Comparison of ENCODE assay signal across 15 cellular contexts in the genomic region with DNA sequence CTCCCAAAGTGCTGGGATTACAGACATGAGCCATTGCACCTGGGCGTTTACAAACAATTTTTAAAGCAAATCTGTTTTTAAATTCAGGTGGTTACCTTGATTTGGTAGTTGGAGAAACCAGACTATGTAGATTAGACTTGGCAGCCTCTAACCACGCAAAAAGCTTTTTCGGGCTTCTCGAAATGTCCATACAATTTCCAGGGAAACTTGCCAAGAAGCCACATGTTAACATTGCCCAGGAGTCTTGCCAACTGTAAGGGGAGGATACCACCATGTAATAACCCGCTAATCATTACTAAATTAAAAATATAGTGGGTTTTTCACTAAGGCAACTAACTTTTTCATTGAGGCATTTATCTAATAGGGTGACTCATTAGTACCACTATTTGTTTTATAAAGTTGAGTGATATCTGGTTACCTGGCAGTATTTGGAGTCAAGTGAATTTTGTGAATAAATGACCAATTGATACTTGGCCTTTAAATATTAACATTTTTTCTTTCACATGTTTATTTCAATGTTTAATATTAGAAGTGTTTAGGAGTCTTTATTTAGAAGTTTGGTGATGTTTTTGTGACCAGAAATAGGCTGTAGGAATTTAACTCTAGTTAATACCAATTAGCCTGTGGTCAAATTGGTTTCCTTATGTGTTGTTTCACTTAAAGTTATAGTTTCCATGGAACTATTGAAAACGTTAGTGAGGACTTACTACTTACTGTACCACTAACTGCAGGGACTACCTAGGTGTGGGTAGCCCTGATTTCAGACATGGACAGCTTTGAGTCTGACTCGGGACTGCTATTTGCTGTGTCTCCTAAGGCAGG.
DNase-seq lines count a peak whose midpoint lies in the region; ATAC-seq and TF ChIP-seq lines count a peak whose summit lies in the region.
"Had no signal": no experiment of that assay in that cellular context is flagged by ENCODE, and none has a peak within 500 bp of the region (broad histone marks: within the 10 kb centered on the region; RNA-seq: fewer than 3 reads in every experiment).

No MANE protein-coding gene starts in this region.

- peak; percentile 83 for ATAC-seq in GM19452 (IDR thresholded peaks at IDR 0.05; ENCODE audit: unreplicated experiment)
- peak; percentile 34 for ATAC-seq in PC-3

- WGBS in esophagus muscularis mucosa: 53% methylated on average over 7 of the region's 7 CpGs

- no TSS peak for BruUV-seq in PC-3 (replicated peaks; lab: Mats Ljungman, UMichigan)

- H3K9me3 ChIP-seq in PC-3 (ENCODE audit: low read length) (no peaks in the 10 kb centered on the region), esophagus muscularis mucosa (no peaks in the 10 kb centered on the region)
- H3K9me3 ChIP-seq: SJSA1 had no signal

- H3K79me2 ChIP-seq in PC-3 (ENCODE audit: low read length): peaks cover 68% of the 10 kb centered on the region

- H3K4me3 ChIP-seq in PC-3 (ENCODE audit: low read length) (no peak overlapping the region), esophagus muscularis mucosa (no peak overlapping the region)
- H3K4me3 ChIP-seq: SJSA1 had no signal

- no peaks in the 10 kb centered on the region for H4K20me1 ChIP-seq in PC-3 (ENCODE audit: low read length)

- no peak overlapping the region for H3K9ac ChIP-seq in PC-3 (ENCODE audit: low read length)

- TF ChIP-seq EP300 in esophagus muscularis mucosa (IDR thresholded peaks at IDR 0.05): no peak

- H3F3A ChIP-seq in PC-3 (ENCODE audit: low read length, unreplicated experiment): no peaks in the 10 kb centered on the region

- TF ChIP-seq CTCF in PC-3 (conservative IDR thresholded peaks at IDR 0.05; ENCODE audit: low read depth, low read length) (no peak), esophagus muscularis mucosa (IDR thresholded peaks at IDR 0.05) (no peak)

- H2AFZ ChIP-seq in PC-3 (ENCODE audit: low read length): no peak overlapping the region

- H3K27me3 ChIP-seq in PC-3 (ENCODE audit: low read length): no peaks in the 10 kb centered on the region
- H3K27me3 ChIP-seq in esophagus muscularis mucosa: no peaks in the 10 kb centered on the region
- H3K27me3 ChIP-seq: SJSA1 had no signal

- peak; percentile 32 for DNase-seq in COR-L47 (lab: John Stamatoyannopoulos, UW)
- peak; percentile 49 for DNase-seq in PC-3
- DNase-seq in esophagus muscularis mucosa (ENCODE audit: extremely low spot score): no peak
- DNase-seq in islet precursor cell: no peak
- no peak for DNase-seq in D341Med (ENCODE audit: low spot score)
- DNase-seq in NCI-H1694 (lab: John Stamatoyannopoulos, UW): no peak
- DNase-seq: Calu3; CD4-positive, alpha-beta T cell; GDM1; HFFc6; NCI-H2171; NCI-H446 had no signal

- H3K4me1 ChIP-seq in PC-3 (ENCODE audit: insufficient read depth, low read length) (peaks cover 39% of the 10 kb centered on the region), esophagus muscularis mucosa (peaks cover 23 to 69% (median 53%) of the 10 kb centered on the region in 4 donors)

- CTCF ChIA-PET in PC-3 (lab: Charles Lee): no interaction called here

- intact Hi-C loops in PC-3 (cut with micrococcal nuclease) (loop anchor here (1.0 kb wide), 1 partner anchor 10 kb away; no protein-coding TSS in a partner anchor), esophagus muscularis mucosa (cut with DNase I) (no loop called here)

- no peak overlapping the region for H3K27ac ChIP-seq in PC-3 (ENCODE audit: low read length)
- H3K27ac ChIP-seq in esophagus muscularis mucosa (replicated peaks in 1 of 4): peak overlapping the region; percentile 12 to 58 (median 44)
- H3K27ac ChIP-seq: HL-60, SJSA1 had no signal

- H3K4me2 ChIP-seq in PC-3 (ENCODE audit: low read length): peak overlapping the region; percentile 1; the same call in 1 of the 2 replicates

- H3K36me3 ChIP-seq in PC-3 (ENCODE audit: low read depth, low read length) (peaks cover 5% of the 10 kb centered on the region; the same call in 1 of the 2 replicates), esophagus muscularis mucosa (no peaks in the 10 kb centered on the region)
- H3K36me3 ChIP-seq: SJSA1 had no signal

- POLR2A ChIA-PET in PC-3 (lab: Charles Lee; ENCODE audit: unreplicated experiment): no interaction called here

- no peaks in the 10 kb centered on the region for H3K9me2 ChIP-seq in PC-3 (replicated peaks; ENCODE audit: low read length)

- TF ChIP-seq POLR2A in esophagus muscularis mucosa (IDR thresholded peaks at IDR 0.05; ENCODE audit: low read depth): no peak

Comparison
In these comparisons a context has a peak if more than half of its experiments do, and no peak if none do; other contexts are left out.
1. DNase-seq: peak in COR-L47 (single experiment) and PC-3 (single experiment); none in esophagus muscularis mucosa (single experiment), islet precursor cell (single experiment), D341Med (single experiment) and NCI-H1694 (single experiment).